ENCODE assay signal across 1 cellular context in the genomic region with DNA sequence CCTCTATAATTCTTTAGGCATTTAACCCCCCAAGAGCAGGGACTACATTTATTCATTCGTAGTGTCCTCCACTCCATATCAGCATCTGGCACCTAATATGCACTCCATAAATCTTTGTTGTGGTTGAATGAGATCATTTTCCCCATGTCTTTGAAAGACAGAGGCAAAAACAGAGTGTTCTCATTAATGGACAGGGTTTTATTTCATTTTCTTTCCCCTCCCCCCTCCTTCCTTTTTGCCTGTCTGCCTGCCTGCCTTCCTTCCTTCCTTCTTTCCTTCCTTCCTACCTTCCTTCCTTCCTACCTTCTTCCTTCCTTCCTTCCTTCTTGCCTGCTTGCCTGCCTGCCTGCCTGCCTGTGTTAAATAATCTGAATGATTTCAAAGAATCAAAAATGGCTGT.
TF ChIP-seq lines count a peak whose summit lies in the region.

No MANE protein-coding gene starts in this region.

TF ChIP-seq in IMR-90, 13 proteins besides CTCF, POLR2A, EP300 and RAD21:
- TF ChIP-seq CHD1 (IDR thresholded peaks at IDR 0.05; ENCODE audit: low read depth, low read length) (no peak), FOS (IDR thresholded peaks at IDR 0.05; ENCODE audit: low read depth, low read length) (no peak), SMC3 (IDR thresholded peaks at IDR 0.05; ENCODE audit: low read depth, low read length) (no peak), CEBPB (IDR thresholded peaks at IDR 0.05; ENCODE audit: low read depth, low read length) (no peak), MAFK (IDR thresholded peaks at IDR 0.05; ENCODE audit: low read depth, low read length) (no peak), MAZ (IDR thresholded peaks at IDR 0.05; ENCODE audit: borderline replicate concordance, low read depth, low read length) (no peak), BHLHE40 (IDR thresholded peaks at IDR 0.05; ENCODE audit: low read depth, low read length) (no peak), RCOR1 (IDR thresholded peaks at IDR 0.05; ENCODE audit: insufficient replicate concordance, low read length) (no peak), RFX5 (IDR thresholded peaks at IDR 0.05; ENCODE audit: low read depth, low read length) (no peak), MXI1 (IDR thresholded peaks at IDR 0.05; ENCODE audit: borderline replicate concordance, low read depth, low read length) (no peak), NFE2L2 (IDR thresholded peaks at IDR 0.05; ENCODE audit: low read depth, low read length) (no peak)
- TF ChIP-seq, protein P1, sequence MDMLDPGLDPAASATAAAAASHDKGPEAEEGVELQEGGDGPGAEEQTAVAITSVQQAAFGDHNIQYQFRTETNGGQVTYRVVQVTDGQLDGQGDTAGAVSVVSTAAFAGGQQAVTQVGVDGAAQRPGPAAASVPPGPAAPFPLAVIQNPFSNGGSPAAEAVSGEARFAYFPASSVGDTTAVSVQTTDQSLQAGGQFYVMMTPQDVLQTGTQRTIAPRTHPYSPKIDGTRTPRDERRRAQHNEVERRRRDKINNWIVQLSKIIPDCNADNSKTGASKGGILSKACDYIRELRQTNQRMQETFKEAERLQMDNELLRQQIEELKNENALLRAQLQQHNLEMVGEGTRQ (IDR thresholded peaks at IDR 0.05; ENCODE audit: low read depth, low read length) = no peak
- TF ChIP-seq, protein P2, sequence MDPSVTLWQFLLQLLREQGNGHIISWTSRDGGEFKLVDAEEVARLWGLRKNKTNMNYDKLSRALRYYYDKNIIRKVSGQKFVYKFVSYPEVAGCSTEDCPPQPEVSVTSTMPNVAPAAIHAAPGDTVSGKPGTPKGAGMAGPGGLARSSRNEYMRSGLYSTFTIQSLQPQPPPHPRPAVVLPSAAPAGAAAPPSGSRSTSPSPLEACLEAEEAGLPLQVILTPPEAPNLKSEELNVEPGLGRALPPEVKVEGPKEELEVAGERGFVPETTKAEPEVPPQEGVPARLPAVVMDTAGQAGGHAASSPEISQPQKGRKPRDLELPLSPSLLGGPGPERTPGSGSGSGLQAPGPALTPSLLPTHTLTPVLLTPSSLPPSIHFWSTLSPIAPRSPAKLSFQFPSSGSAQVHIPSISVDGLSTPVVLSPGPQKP (IDR thresholded peaks at IDR 0.05; ENCODE audit: borderline replicate concordance, low read depth, low read length) = no peak
